ENCODE assay signal across 9 cellular contexts in the genomic region with DNA sequence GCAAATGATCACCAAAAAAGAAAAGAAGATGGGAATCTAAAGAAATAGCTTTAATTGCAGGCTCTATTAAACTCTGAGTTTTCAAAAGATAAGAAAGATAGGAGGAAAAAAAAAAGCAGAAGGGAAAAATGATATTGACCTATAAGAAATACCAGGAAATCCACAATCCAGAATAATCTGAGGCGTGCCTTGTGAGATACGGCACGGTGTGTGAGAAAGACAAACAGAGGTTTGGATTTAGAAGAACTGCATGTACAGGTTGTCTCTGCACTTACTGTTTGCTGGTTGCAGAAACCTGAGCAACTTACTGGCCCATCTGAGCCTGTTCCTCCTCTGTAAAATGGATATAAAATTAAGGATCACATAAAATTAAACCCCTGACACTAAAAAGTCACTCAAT. TPM values are rescaled to one million over a fixed set of nuclear protein-coding genes. Genes with fewer than 3 reads are reported as not detected.
"Had no signal": no experiment of that assay in that cellular context is flagged by ENCODE, and none has a peak within 500 bp of the region (broad histone marks: within the 10 kb centered on the region; RNA-seq: fewer than 3 reads in every experiment).

No MANE protein-coding gene starts in this region.

- H3K4me3 Mint-ChIP-seq: HFFc6, IgD-negative memory B cell had no signal

- H3K4me1 Mint-ChIP-seq: IgD-negative memory B cell had no signal

- H3K36me3 ChIP-seq: HAP-1 had no signal

- H3K27ac ChIP-seq: GM23248, HL-60 had no signal

- H3K9me3 ChIP-seq: HAP-1 had no signal

- DNase-seq: GM23248, GOT3, H7, HFFc6 had no signal

- H3K4me3 ChIP-seq: GM23248, HAP-1 had no signal

- H3K9me3 Mint-ChIP-seq: HFFc6, IgD-negative memory B cell had no signal

- H3K27ac Mint-ChIP-seq: HFFc6, IgD-negative memory B cell had no signal

- ATAC-seq: HCT116, HepG2 had no signal

RNA-seq across cellular contexts. Expression of a gene that starts 18.5 kb away (rescaled TPM):
- total RNA-seq: HepG2 had no signal
